Comparison of ENCODE assay signal across 8 cellular contexts in the genomic region with DNA sequence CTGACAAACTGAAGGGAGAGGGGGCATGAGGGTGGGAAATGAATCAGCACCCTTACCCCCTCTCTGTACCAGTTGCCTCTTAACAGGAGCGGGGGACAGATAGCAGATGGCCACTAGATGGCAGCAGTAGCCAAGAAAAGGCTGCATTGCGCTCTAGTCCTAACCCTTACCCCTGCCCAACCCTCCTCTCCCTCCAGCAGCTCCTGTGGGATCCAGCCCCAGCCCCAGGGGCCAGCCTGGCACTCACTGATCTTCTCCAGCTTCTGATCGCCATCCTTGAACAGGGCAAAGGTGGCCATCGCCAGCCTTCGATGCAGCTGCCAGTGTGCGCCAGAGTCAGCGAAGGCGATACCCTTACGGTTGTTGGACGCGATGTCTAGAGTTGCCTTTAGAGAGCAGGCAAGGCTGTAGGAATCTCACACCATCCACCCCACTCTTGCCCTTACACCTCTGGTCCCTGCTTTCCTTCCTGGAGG. TPM values are rescaled to one million over a fixed set of nuclear protein-coding genes. Genes with fewer than 3 reads are reported as not detected.
DNase-seq lines count a peak whose midpoint lies in the region; ATAC-seq and TF ChIP-seq lines count a peak whose summit lies in the region.

No MANE protein-coding gene starts in this region.

- H3K9me3 Mint-ChIP-seq in CD8-positive, alpha-beta memory T cell: peaks cover 8 to 14% (median 11%) of the 10 kb centered on the region in 5 donors
- H3K9me3 Mint-ChIP-seq in MCF 10A (ENCODE audit: unreplicated experiment) (peaks cover 21% of the 10 kb centered on the region), immature natural killer cell (peaks cover 0 to 25% (median 7%) of the 10 kb centered on the region in 6 donors)

- H3K27me3 Mint-ChIP-seq in CD8-positive, alpha-beta memory T cell: peaks cover 11 to 25% of the 10 kb centered on the region in 2 donors
- H3K27me3 Mint-ChIP-seq in MCF 10A (ENCODE audit: insufficient read depth, unreplicated experiment): peaks cover 12% of the 10 kb centered on the region
- H3K27me3 Mint-ChIP-seq in immature natural killer cell (ENCODE audit: low read depth in 3 of 3): peaks cover 4 to 9% (median 6%) of the 10 kb centered on the region in 3 donors

- DNase-seq in CD8-positive, alpha-beta memory T cell: peak; percentile 54 to 77 (median 60)
- DNase-seq in HCEC 1CT (peak; percentile 62), NCI-H2171 (lab: John Stamatoyannopoulos, UW) (peak; percentile 33), WERI-Rb-1 (peak; percentile 81), MCF 10A (ENCODE audit: unreplicated experiment) (peak; percentile 82), immature natural killer cell (peak; percentile 57 to 68 (median 65))
- peak; percentile 44 to 58 for DNase-seq in stimulated activated CD4-positive, alpha-beta T cell treated with anti-CD3 and anti-CD28 coated beads, Interleukin-1b, Interleukin-23, amount 100 ng/mL, for 1 hour (ENCODE audit: low read depth in 2 of 2)

- H3K4me3 Mint-ChIP-seq in CD8-positive, alpha-beta memory T cell: no peak overlapping the region
- H3K4me3 Mint-ChIP-seq in MCF 10A (ENCODE audit: unreplicated experiment) (no peak overlapping the region), immature natural killer cell (no peak overlapping the region)

- H3K27ac ChIP-seq in CD8-positive, alpha-beta memory T cell (ENCODE audit: low read depth, low read length): no peak overlapping the region
- no peak overlapping the region for H3K27ac ChIP-seq in WERI-Rb-1

- POLR2A ChIA-PET in CD8-positive, alpha-beta memory T cell (lab: Charles Lee): no interaction called here
- POLR2A ChIA-PET in MCF 10A (lab: Yijun Ruan, JAX): interaction anchor here (1.6 kb wide), 1 partner anchor 66 kb away, joined by 7 read pairs; no protein-coding TSS in a partner anchor

- H3K9me3 ChIP-seq in CD8-positive, alpha-beta memory T cell (ENCODE audit: low read length): no peaks in the 10 kb centered on the region
- H3K9me3 ChIP-seq in WERI-Rb-1 (ENCODE audit: severe bottlenecking): no peaks in the 10 kb centered on the region

- no TSS peak for BruUV-seq in MCF 10A (replicated peaks; lab: Mats Ljungman, UMichigan)

- H3K4me1 Mint-ChIP-seq in CD8-positive, alpha-beta memory T cell: no peaks in the 10 kb centered on the region
- H3K4me1 Mint-ChIP-seq in MCF 10A (ENCODE audit: insufficient read depth, unreplicated experiment): peaks cover 9% of the 10 kb centered on the region
- H3K4me1 Mint-ChIP-seq in immature natural killer cell: no peaks in the 10 kb centered on the region

- no peak for ATAC-seq in GM19467 (IDR thresholded peaks at IDR 0.05; ENCODE audit: unreplicated experiment)

- CTCF ChIA-PET in CD8-positive, alpha-beta memory T cell (lab: Charles Lee): interaction anchor here (0.9 to 3.8 kb wide), 9 partner anchors 13 to 498 kb away, joined by 3 to 13 read pairs (median 4); a partner anchor contains a TSS
- CTCF ChIA-PET in MCF 10A (lab: Yijun Ruan, JAX): interaction anchor here (0.6 to 8.3 kb wide), 25 partner anchors 9 to 499 kb away, joined by 3 to 124 read pairs (median 3); no protein-coding TSS in a partner anchor

- H3K36me3 ChIP-seq in CD8-positive, alpha-beta memory T cell (ENCODE audit: insufficient read depth, low read length): no peaks in the 10 kb centered on the region
- H3K36me3 ChIP-seq in WERI-Rb-1: no peaks in the 10 kb centered on the region

- H3K36me3 Mint-ChIP-seq in CD8-positive, alpha-beta memory T cell: peaks cover 0 to 10% (median 0%) of the 10 kb centered on the region in 3 donors
- no peaks in the 10 kb centered on the region for H3K36me3 Mint-ChIP-seq in MCF 10A (ENCODE audit: insufficient read depth, unreplicated experiment)
- peaks cover 0 to 7% (median 3%) of the 10 kb centered on the region in 3 donors for H3K36me3 Mint-ChIP-seq in immature natural killer cell

- no peaks in the 10 kb centered on the region for H3K4me1 ChIP-seq in CD8-positive, alpha-beta memory T cell (ENCODE audit: insufficient read depth, low read length)

- TF ChIP-seq CTCF in WERI-Rb-1 (IDR thresholded peaks at IDR 0.05; ENCODE audit: low read depth, low read length): peak; percentile 90
- peak; percentile 76 for TF ChIP-seq CTCF in MCF 10A (IDR thresholded peaks at IDR 0.05; ENCODE audit: unreplicated experiment)

- intact Hi-C loops in MCF 10A (cut with micrococcal nuclease): loop anchor here (1.0 to 10.0 kb wide), 7 partner anchors 66 to 647 kb away; no protein-coding TSS in a partner anchor

- no peaks in the 10 kb centered on the region for H3K27me3 ChIP-seq in CD8-positive, alpha-beta memory T cell (ENCODE audit: insufficient read depth, low read length, poor library complexity, severe bottlenecking)
- no peaks in the 10 kb centered on the region for H3K27me3 ChIP-seq in WERI-Rb-1 (ENCODE audit: insufficient read depth, low read depth, severe bottlenecking)

- peak overlapping the region in 1 of 8 donors; percentile 24 for H3K27ac Mint-ChIP-seq in CD8-positive, alpha-beta memory T cell
- H3K27ac Mint-ChIP-seq in MCF 10A (ENCODE audit: low read depth, unreplicated experiment) (no peak overlapping the region), immature natural killer cell (no peak overlapping the region)

- no peak overlapping the region for H3K4me3 ChIP-seq in CD8-positive, alpha-beta memory T cell (ENCODE audit: low read length)
- no peak overlapping the region for H3K4me3 ChIP-seq in WERI-Rb-1 (ENCODE audit: low read depth, low read length)

RNA-seq across cellular contexts. Expression of a gene that starts 2.2 kb away (rescaled TPM):
- not detected for total RNA-seq in CD8-positive, alpha-beta memory T cell
- polyA plus RNA-seq in CD8-positive, alpha-beta memory T cell: 0.13 TPM
- not detected in 2 replicates for total RNA-seq in MCF 10A (2022)
- under 1 TPM in 1 of 3 donors, not detected in 2; 0.12 TPM for polyA plus RNA-seq in immature natural killer cell

RNA-seq across cellular contexts. Expression of a gene that starts 19.0 kb away (rescaled TPM):
- 10 to 100 TPM in 1 of 2 experiments, 1 to 10 TPM in 1; 9.8 to 11.3 TPM for total RNA-seq in CD8-positive, alpha-beta memory T cell
- 39.2 TPM for polyA plus RNA-seq in CD8-positive, alpha-beta memory T cell
- total RNA-seq in MCF 10A (2022): 13.1 and 18.0 TPM in 2 replicates
- 10 to 100 TPM; 36.9 to 64.3 (median 51.8) TPM for polyA plus RNA-seq in immature natural killer cell

RNA-seq across cellular contexts. Expression of a gene that starts 34.2 kb away (rescaled TPM):
- under 1 TPM in 1 of 2 experiments, not detected in 1; 0.44 TPM for total RNA-seq in CD8-positive, alpha-beta memory T cell
- polyA plus RNA-seq in CD8-positive, alpha-beta memory T cell: not detected
- 0.25 and 0.26 TPM in 2 replicates for total RNA-seq in MCF 10A (2022)
- polyA plus RNA-seq in immature natural killer cell: under 1 TPM in 1 of 3 donors, not detected in 2; 0.30 TPM
